9 cellular contexts compared by ENCODE assay signal in the genomic region with DNA sequence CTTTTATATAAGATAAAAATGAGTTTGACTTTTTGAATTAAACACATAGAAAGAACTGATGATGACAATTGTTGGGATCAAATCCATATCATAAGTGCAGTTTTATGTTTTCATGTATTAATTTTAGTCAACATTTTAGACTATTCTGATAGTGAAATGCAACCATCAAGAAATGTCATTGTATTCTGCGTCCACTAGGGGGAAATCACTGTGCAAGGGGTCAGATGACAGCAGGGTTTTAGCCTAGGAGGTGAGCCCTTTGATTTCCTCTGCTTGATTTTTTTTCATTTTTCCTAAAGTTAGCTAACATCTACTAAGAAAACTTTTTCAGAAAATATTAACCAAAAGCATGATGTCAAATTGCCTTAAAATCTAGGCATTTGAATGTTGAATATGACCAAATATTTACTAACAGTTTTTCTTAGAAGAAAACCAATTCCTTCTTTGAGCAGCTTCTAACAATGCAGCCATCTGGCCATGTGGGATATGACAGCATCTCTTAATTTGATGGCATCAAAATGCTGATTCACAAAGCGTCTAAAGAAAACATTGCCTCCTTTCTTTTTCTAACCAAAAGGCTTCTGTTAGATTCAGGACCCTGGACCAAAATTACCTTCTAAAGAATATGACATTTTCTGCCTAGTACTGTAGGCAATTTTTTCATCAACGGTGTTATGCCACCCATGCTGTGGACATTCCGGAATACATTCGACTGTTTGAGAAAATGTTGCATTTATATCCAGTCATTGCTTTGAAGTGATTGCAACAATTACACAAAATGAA.
DNase-seq lines count a peak whose midpoint lies in the region; ATAC-seq lines count a peak whose summit lies in the region.
"Had no signal": no experiment of that assay in that cellular context is flagged by ENCODE, and none has a peak within 500 bp of the region (broad histone marks: within the 10 kb centered on the region; RNA-seq: fewer than 3 reads in every experiment).

No MANE protein-coding gene starts in this region.

- peaks cover 7% of the 10 kb centered on the region for H3K9me3 Mint-ChIP-seq in stimulated activated effector memory CD8-positive, alpha-beta T cell treated with anti-CD3 and anti-CD28 coated beads, Interleukin-12 subunit alpha, Interleukin-12 subunit beta, amount 100 ng/mL, for 72 hours

- ATAC-seq in GM19455 (IDR thresholded peaks at IDR 0.05; ENCODE audit: unreplicated experiment) (peak; percentile 73), HG03558 (IDR thresholded peaks at IDR 0.05; ENCODE audit: extremely low read depth, unreplicated experiment) (peak; percentile 80), GM18870 (IDR thresholded peaks at IDR 0.05; ENCODE audit: unreplicated experiment) (no peak)
- no peak for ATAC-seq in stimulated activated effector memory CD8-positive, alpha-beta T cell treated with anti-CD3 and anti-CD28 coated beads, Interleukin-12 subunit alpha, Interleukin-12 subunit beta, amount 100 ng/mL, for 72 hours

- no peaks in the 10 kb centered on the region for H3K36me3 Mint-ChIP-seq in stimulated activated effector memory CD8-positive, alpha-beta T cell treated with anti-CD3 and anti-CD28 coated beads, Interleukin-12 subunit alpha, Interleukin-12 subunit beta, amount 100 ng/mL, for 72 hours
- H3K36me3 Mint-ChIP-seq: naive B cell had no signal

- DNase-seq in ELR (ENCODE audit: low read depth) = peak; percentile 63
- peak; percentile 31 for DNase-seq in SKM-1 treated with dmso at 0.1 percent for 144 hours (lab: John Stamatoyannopoulos, UW; ENCODE audit: unreplicated experiment)
- peak; percentile 46 for DNase-seq in left kidney (ENCODE audit: low read depth, low spot score)
- no peak for DNase-seq in activated T-cell treated with anti-CD3 and anti-CD28 coated beads, Interleukin-2, amount 50 U/mL, for 48 hours
- DNase-seq in stimulated activated effector memory CD8-positive, alpha-beta T cell treated with anti-CD3 and anti-CD28 coated beads, Interleukin-12 subunit alpha, Interleukin-12 subunit beta, amount 100 ng/mL, for 72 hours (ENCODE audit: low spot score in 2 of 2) = no peak
- DNase-seq: naive B cell had no signal

- H3K27ac Mint-ChIP-seq in stimulated activated effector memory CD8-positive, alpha-beta T cell treated with anti-CD3 and anti-CD28 coated beads, Interleukin-12 subunit alpha, Interleukin-12 subunit beta, amount 100 ng/mL, for 72 hours = no peak overlapping the region
- H3K27ac Mint-ChIP-seq: naive B cell had no signal

- no peak overlapping the region for H3K4me3 Mint-ChIP-seq in stimulated activated effector memory CD8-positive, alpha-beta T cell treated with anti-CD3 and anti-CD28 coated beads, Interleukin-12 subunit alpha, Interleukin-12 subunit beta, amount 100 ng/mL, for 72 hours
- H3K4me3 Mint-ChIP-seq: naive B cell had no signal

- H3K4me1 Mint-ChIP-seq in stimulated activated effector memory CD8-positive, alpha-beta T cell treated with anti-CD3 and anti-CD28 coated beads, Interleukin-12 subunit alpha, Interleukin-12 subunit beta, amount 100 ng/mL, for 72 hours = no peaks in the 10 kb centered on the region
- H3K4me1 Mint-ChIP-seq: naive B cell had no signal

Comparison
In these comparisons a context has a peak if more than half of its experiments do, and no peak if none do; other contexts are left out.
1. DNase-seq: peak in ELR (single experiment), SKM-1 treated with dmso at 0.1 percent for 144 hours (single experiment) and left kidney (single experiment); none in activated T-cell treated with anti-CD3 and anti-CD28 coated beads, Interleukin-2, amount 50 U/mL, for 48 hours (0 of 2) and stimulated activated effector memory CD8-positive, alpha-beta T cell treated with anti-CD3 and anti-CD28 coated beads, Interleukin-12 subunit alpha, Interleukin-12 subunit beta, amount 100 ng/mL, for 72 hours (0 of 2).
2. ATAC-seq: peak in GM19455 (single experiment) and HG03558 (single experiment); none in GM18870 (single experiment) and stimulated activated effector memory CD8-positive, alpha-beta T cell treated with anti-CD3 and anti-CD28 coated beads, Interleukin-12 subunit alpha, Interleukin-12 subunit beta, amount 100 ng/mL, for 72 hours (single experiment).